ENCODE assay signal across 20 cellular contexts in genomic region chr2:27980242-27980641, GRCh38.
DNase-seq lines count a peak whose midpoint lies in the region; ATAC-seq and TF ChIP-seq lines count a peak whose summit lies in the region.
"Had no signal": no experiment of that assay in that cellular context is flagged by ENCODE, and none has a peak within 500 bp of the region (broad histone marks: within the 10 kb centered on the region; RNA-seq: fewer than 3 reads in every experiment).

No MANE protein-coding gene starts in this region.

- peak; percentile 60 for ATAC-seq in activated naive CD8-positive, alpha-beta T cell treated with anti-CD3 and anti-CD28 coated beads, Interleukin-2, amount 10 ng/mL, durations not matched to agents 7 days and 5 days (ENCODE audit: low read depth)
- ATAC-seq in GM19452 (IDR thresholded peaks at IDR 0.05; ENCODE audit: unreplicated experiment), result no peak
- ATAC-seq: foreskin keratinocyte had no signal

- no peak overlapping the region for H3K27ac ChIP-seq in right atrium auricular region
- H3K27ac ChIP-seq: foreskin keratinocyte, neural progenitor cell, testis had no signal

- TF ChIP-seq CTCF in GM12865 (IDR thresholded peaks at IDR 0.05; ENCODE audit: insufficient read depth, low read depth, low read length, missing control alignments) (no peak), right atrium auricular region (IDR thresholded peaks at IDR 0.05) (no peak), foreskin fibroblast (IDR thresholded peaks at IDR 0.05; ENCODE audit: low read depth, low read length) (no peak)

- H3K4me1 Mint-ChIP-seq in activated naive CD8-positive, alpha-beta T cell treated with anti-CD3 and anti-CD28 coated beads, Interleukin-2, amount 10 ng/mL, durations not matched to agents 7 days and 5 days, result peaks cover 21% of the 10 kb centered on the region
- H3K4me1 Mint-ChIP-seq: neural progenitor cell had no signal

- POLR2A ChIA-PET in activated naive CD8-positive, alpha-beta T cell treated with anti-CD3 and anti-CD28 coated beads, Interleukin-2, amount 10 ng/mL, durations not matched to agents 7 days and 5 days (lab: Charles Lee), result no interaction called here

- peaks cover 6% of the 10 kb centered on the region for H3K9me3 Mint-ChIP-seq in activated naive CD8-positive, alpha-beta T cell treated with anti-CD3 and anti-CD28 coated beads, Interleukin-2, amount 10 ng/mL, durations not matched to agents 7 days and 5 days

- peak overlapping the region; percentile 1 for H3K27ac Mint-ChIP-seq in activated naive CD8-positive, alpha-beta T cell treated with anti-CD3 and anti-CD28 coated beads, Interleukin-2, amount 10 ng/mL, durations not matched to agents 7 days and 5 days
- H3K27ac Mint-ChIP-seq: neural progenitor cell had no signal

- no peaks in the 10 kb centered on the region for H3K9me3 ChIP-seq in right atrium auricular region
- H3K9me3 ChIP-seq: Caco-2, testis had no signal

- peaks cover 41% of the 10 kb centered on the region for H3K36me3 Mint-ChIP-seq in activated naive CD8-positive, alpha-beta T cell treated with anti-CD3 and anti-CD28 coated beads, Interleukin-2, amount 10 ng/mL, durations not matched to agents 7 days and 5 days

- no peaks in the 10 kb centered on the region for H3K4me1 ChIP-seq in right atrium auricular region
- H3K4me1 ChIP-seq: Caco-2, neural progenitor cell, testis had no signal

- H3K27me3 Mint-ChIP-seq in activated naive CD8-positive, alpha-beta T cell treated with anti-CD3 and anti-CD28 coated beads, Interleukin-2, amount 10 ng/mL, durations not matched to agents 7 days and 5 days, result no peaks in the 10 kb centered on the region

- H3K27me3 ChIP-seq in right atrium auricular region, result no peaks in the 10 kb centered on the region
- H3K27me3 ChIP-seq: foreskin keratinocyte, neural progenitor cell, testis had no signal

- H3K4me3 Mint-ChIP-seq in activated naive CD8-positive, alpha-beta T cell treated with anti-CD3 and anti-CD28 coated beads, Interleukin-2, amount 10 ng/mL, durations not matched to agents 7 days and 5 days, result no peak overlapping the region
- H3K4me3 Mint-ChIP-seq: neural progenitor cell had no signal

- H3K4me3 ChIP-seq in GM12865 (ENCODE audit: low read depth, low read length) (no peak overlapping the region), right atrium auricular region (no peak overlapping the region), foreskin fibroblast (ENCODE audit: low read depth in 1 of 2, low read length in 2 of 2) (no peak overlapping the region)
- H3K4me3 ChIP-seq: neural progenitor cell, testis had no signal

- DNase-seq in A172 (ENCODE audit: low spot score), result peak; percentile 64
- peak; percentile 2 for DNase-seq in GM12865 (ENCODE audit: low read depth)
- peak in 2 of 3 experiments; percentile 20 to 57 for DNase-seq in NCI-H1417 (lab: John Stamatoyannopoulos, UW)
- DNase-seq in activated naive CD8-positive, alpha-beta T cell treated with anti-CD3 and anti-CD28 coated beads, Interleukin-2, amount 10 ng/mL, durations not matched to agents 7 days and 5 days, result no peak
- no peak for DNase-seq in right atrium auricular region (ENCODE audit: low spot score)
- no peak for DNase-seq in foreskin fibroblast
- no peak for DNase-seq in dermis blood vessel endothelial cell
- DNase-seq: activated CD4-positive, CD25-positive, alpha-beta regulatory T cell treated with anti-CD3 and anti-CD28 coated beads, Interleukin-2, amount 50 U/mL, for 72 hours; activated CD8-positive, alpha-beta memory T cell treated with anti-CD3 and anti-CD28 coated beads, Interleukin-2, amount 50 U/mL, for 4 hours; activated naive CD4-positive, alpha-beta T cell treated with Interleukin-2 at 50 U/mL for 16 hours; Caco-2; foreskin keratinocyte; hypothalamus; Kasumi-1; NCI-H1694 treated with DMSO at 0.1 percent for 48 hours; stimulated activated CD4-positive, alpha-beta T cell treated with anti-CD3 and anti-CD28 coated beads, Interleukin-12 subunit alpha, Interleukin-12 subunit beta, amount 100 ng/mL, for 4 hours; T1000; testis had no signal

- no peaks in the 10 kb centered on the region for H3K36me3 ChIP-seq in right atrium auricular region
- H3K36me3 ChIP-seq: neural progenitor cell had no signal

Comparison
In these comparisons a context has a peak if more than half of its experiments do, and no peak if none do; other contexts are left out.
1. DNase-seq: peak in A172 (single experiment), GM12865 (single experiment) and NCI-H1417 (2 of 3); none in activated naive CD8-positive, alpha-beta T cell treated with anti-CD3 and anti-CD28 coated beads, Interleukin-2, amount 10 ng/mL, durations not matched to agents 7 days and 5 days (single experiment), right atrium auricular region (single experiment), foreskin fibroblast (0 of 2) and dermis blood vessel endothelial cell (single experiment).